15 cellular contexts compared by ENCODE assay signal in the genomic region with DNA sequence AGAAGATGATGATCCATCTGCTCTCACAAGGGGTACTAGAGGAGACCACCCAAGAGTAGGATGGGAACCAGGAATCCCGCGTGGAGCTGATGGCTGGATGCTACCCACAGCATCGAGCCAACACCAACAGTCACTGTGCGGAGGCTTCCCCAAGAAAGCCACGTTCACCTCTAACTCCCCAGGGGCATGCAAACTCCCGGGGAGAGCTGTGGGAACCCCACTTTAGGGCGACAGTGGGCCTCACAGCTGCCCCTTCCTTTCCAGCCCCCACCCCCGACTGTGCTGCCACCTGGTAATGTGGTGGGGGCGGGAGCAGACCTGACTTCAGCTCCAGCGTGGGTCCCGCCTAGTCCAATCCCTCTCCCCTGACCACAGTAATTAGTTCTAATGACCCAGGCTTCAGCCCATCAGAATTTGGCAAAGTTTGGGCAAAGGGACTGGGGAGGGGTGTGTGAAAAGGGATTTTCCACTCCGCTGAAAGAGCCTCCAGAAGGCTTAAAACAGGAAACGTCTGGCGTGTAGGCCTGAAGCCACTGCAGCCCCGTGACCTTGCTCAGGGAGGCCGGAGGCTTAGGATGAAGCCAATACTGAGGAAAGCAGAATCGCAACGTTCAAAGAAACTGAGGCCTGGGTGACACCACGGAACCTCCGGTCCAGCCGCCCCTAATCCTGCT. TPM values are rescaled to one million over a fixed set of nuclear protein-coding genes. Genes with fewer than 3 reads are reported as not detected.
A peak's percentile ranks its signal among the peaks of the same experiment; 100 is the strongest.
DNase-seq lines count a peak whose midpoint lies in the region; ATAC-seq and TF ChIP-seq lines count a peak whose summit lies in the region.
"Had no signal": no experiment of that assay in that cellular context is flagged by ENCODE, and none has a peak within 500 bp of the region (broad histone marks: within the 10 kb centered on the region; RNA-seq: fewer than 3 reads in every experiment).

No MANE protein-coding gene starts in this region.

- TF ChIP-seq EP300 in sigmoid colon (IDR thresholded peaks at IDR 0.05), result no peak

- CTCF ChIA-PET in naive thymus-derived CD4-positive, alpha-beta T cell (lab: Charles Lee), result no interaction called here

- H3K36me3 Mint-ChIP-seq in brain, result peaks cover 50% of the 10 kb centered on the region
- peaks cover 0 to 64% (median 18%) of the 10 kb centered on the region in 5 donors for H3K36me3 Mint-ChIP-seq in naive thymus-derived CD4-positive, alpha-beta T cell

- peak overlapping the region in 9 of 11 experiments; percentile 10 to 59 (median 38); a peak in 14 of 22 replicates for H3K9ac ChIP-seq in BLaER1 treated with 17β-estradiol and CSF1 and Interleukin-3, amounts not matched to agents 10 nM and 100 nM

- H4K20me1 ChIP-seq in BLaER1 treated with 17β-estradiol and CSF1 and Interleukin-3, amounts not matched to agents 10 nM and 100 nM, result no peaks in the 10 kb centered on the region

- H3K4me1 Mint-ChIP-seq in brain, result peaks cover 35% of the 10 kb centered on the region
- H3K4me1 Mint-ChIP-seq in naive thymus-derived CD4-positive, alpha-beta T cell, result peaks cover 0 to 7% (median 0%) of the 10 kb centered on the region in 7 donors

- no peaks in the 10 kb centered on the region for H3K9me3 ChIP-seq in BLaER1 treated with 17β-estradiol and CSF1 and Interleukin-3, amounts not matched to agents 10 nM and 100 nM (replicated peaks in 1 of 11)
- H3K9me3 ChIP-seq in sigmoid colon, result no peaks in the 10 kb centered on the region
- H3K9me3 ChIP-seq in naive thymus-derived CD4-positive, alpha-beta T cell (ENCODE audit: control insufficient read depth in 2 of 3, low read length in 3 of 3), result no peaks in the 10 kb centered on the region
- H3K9me3 ChIP-seq: HAP-1, SJSA1 had no signal

- H3K36me3 ChIP-seq in BLaER1 treated with 17β-estradiol and CSF1 and Interleukin-3, amounts not matched to agents 10 nM and 100 nM, result peaks cover 0 to 44% (median 15%) of the 10 kb centered on the region in 11 experiments; a peak in 19 of 22 replicates
- peaks cover 0 to 77% (median 21%) of the 10 kb centered on the region in 4 donors for H3K36me3 ChIP-seq in sigmoid colon
- H3K36me3 ChIP-seq in naive thymus-derived CD4-positive, alpha-beta T cell (ENCODE audit: control insufficient read depth in 2 of 3, insufficient read depth in 3 of 3, low read length in 3 of 3), result peaks cover 0 to 43% (median 0%) of the 10 kb centered on the region in 3 experiments

- no peaks in the 10 kb centered on the region for H3K9me3 Mint-ChIP-seq in brain
- no peaks in the 10 kb centered on the region for H3K9me3 Mint-ChIP-seq in naive thymus-derived CD4-positive, alpha-beta T cell
- H3K9me3 Mint-ChIP-seq: activated T-cell treated with anti-CD3 and anti-CD28 coated beads, Interleukin-2, amount 50 U/mL, for 72 hours had no signal

- POLR2A ChIA-PET in naive thymus-derived CD4-positive, alpha-beta T cell (lab: Charles Lee), result interaction anchor here (0.6 kb wide), 1 partner anchor 88 kb away, joined by 3 read pairs; no protein-coding TSS in a partner anchor

- no peak overlapping the region for H3K4me3 ChIP-seq in BLaER1 treated with 17β-estradiol and CSF1 and Interleukin-3, amounts not matched to agents 10 nM and 100 nM
- no peak overlapping the region for H3K4me3 ChIP-seq in sigmoid colon
- H3K4me3 ChIP-seq in naive thymus-derived CD4-positive, alpha-beta T cell (ENCODE audit: low read length), result no peak overlapping the region
- H3K4me3 ChIP-seq: HAP-1, SJSA1 had no signal

- peak overlapping the region; percentile 25 to 68 (median 55); a peak in 20 of 22 replicates for H3K27ac ChIP-seq in BLaER1 treated with 17β-estradiol and CSF1 and Interleukin-3, amounts not matched to agents 10 nM and 100 nM
- H3K27ac ChIP-seq in sigmoid colon, result peak overlapping the region; percentile 41 to 68 (median 55)
- no peak overlapping the region for H3K27ac ChIP-seq in naive thymus-derived CD4-positive, alpha-beta T cell (ENCODE audit: low read depth, low read length)
- H3K27ac ChIP-seq: SJSA1 had no signal

- no peak for DNase-seq in left colon
- DNase-seq in sigmoid colon, result no peak
- no peak for DNase-seq in NCI-H1048 (lab: John Stamatoyannopoulos, UW)
- no peak for DNase-seq in activated effector memory CD4-positive, alpha-beta T cell treated with Interleukin-2 at 50 U/mL for 16 hours
- no peak for DNase-seq in activated CD8-positive, alpha-beta memory T cell treated with anti-CD3 and anti-CD28 coated beads, Interleukin-2, amount 50 U/mL, for 48 hours
- no peak for DNase-seq in naive thymus-derived CD4-positive, alpha-beta T cell
- DNase-seq: activated CD4-positive, alpha-beta T cell treated with anti-CD3 and anti-CD28 coated beads for 1 hour; activated T-cell treated with anti-CD3 and anti-CD28 coated beads, Interleukin-2, amount 50 U/mL, for 72 hours; DMS79 treated with DMSO at 0.1 percent for 48 hours; IMR-90; NCI-H1694 treated with DMSO at 0.1 percent for 48 hours had no signal

- peak overlapping the region in 3 of 5 experiments; percentile 21 to 96 (median 68) for H3K27ac Mint-ChIP-seq in brain
- no peak overlapping the region for H3K27ac Mint-ChIP-seq in naive thymus-derived CD4-positive, alpha-beta T cell
- H3K27ac Mint-ChIP-seq: activated T-cell treated with anti-CD3 and anti-CD28 coated beads, Interleukin-2, amount 50 U/mL, for 72 hours had no signal

- H3K4me1 ChIP-seq in BLaER1 treated with 17β-estradiol and CSF1 and Interleukin-3, amounts not matched to agents 10 nM and 100 nM, result peaks cover 22 to 40% (median 33%) of the 10 kb centered on the region in 10 experiments
- no peaks in the 10 kb centered on the region for H3K4me1 ChIP-seq in sigmoid colon
- H3K4me1 ChIP-seq in naive thymus-derived CD4-positive, alpha-beta T cell (ENCODE audit: control insufficient read depth in 2 of 2, insufficient read depth in 2 of 2, low read length in 2 of 2), result no peaks in the 10 kb centered on the region
- H3K4me1 ChIP-seq: HAP-1, SJSA1 had no signal

- WGBS in sigmoid colon, 2 donors, result 70 to 78% methylated on average over 21 of the region's 21 CpGs

- TF ChIP-seq CTCF in brain (conservative IDR thresholded peaks at IDR 0.05) (no peak), sigmoid colon (IDR thresholded peaks at IDR 0.05) (no peak)

- ATAC-seq in left colon, result peak; percentile 9
- no peak for ATAC-seq in naive thymus-derived CD4-positive, alpha-beta T cell
- ATAC-seq: activated T-cell treated with anti-CD3 and anti-CD28 coated beads, Interleukin-2, amount 50 U/mL, for 72 hours had no signal

- intact Hi-C loops in left colon (cut with DNase I, micrococcal nuclease), result no loop called here
- intact Hi-C loops in sigmoid colon (cut with DNase I), result no loop called here
- intact Hi-C loops in naive thymus-derived CD4-positive, alpha-beta T cell (cut with micrococcal nuclease), result no loop called here

- peak overlapping the region; percentile 61 to 92 (median 80) for H3K4me2 ChIP-seq in BLaER1 treated with 17β-estradiol and CSF1 and Interleukin-3, amounts not matched to agents 10 nM and 100 nM

- no peaks in the 10 kb centered on the region for H3K27me3 Mint-ChIP-seq in brain
- H3K27me3 Mint-ChIP-seq in naive thymus-derived CD4-positive, alpha-beta T cell, result no peaks in the 10 kb centered on the region

- H3K4me3 Mint-ChIP-seq in brain, result no peak overlapping the region
- no peak overlapping the region for H3K4me3 Mint-ChIP-seq in naive thymus-derived CD4-positive, alpha-beta T cell
- H3K4me3 Mint-ChIP-seq: activated T-cell treated with anti-CD3 and anti-CD28 coated beads, Interleukin-2, amount 50 U/mL, for 72 hours had no signal

- TF ChIP-seq POLR2A in sigmoid colon (IDR thresholded peaks at IDR 0.05), result no peak

- H3K27me3 ChIP-seq in BLaER1 treated with 17β-estradiol and CSF1 and Interleukin-3, amounts not matched to agents 10 nM and 100 nM, result no peaks in the 10 kb centered on the region
- no peaks in the 10 kb centered on the region for H3K27me3 ChIP-seq in sigmoid colon
- H3K27me3 ChIP-seq in naive thymus-derived CD4-positive, alpha-beta T cell (ENCODE audit: control insufficient read depth in 2 of 2, insufficient read depth in 2 of 2, low read length in 2 of 2), result no peaks in the 10 kb centered on the region
- H3K27me3 ChIP-seq: SJSA1 had no signal

RNA-seq across cellular contexts. Expression of a gene that starts 20.3 kb away (rescaled TPM):
- polyA plus RNA-seq in brain (ENCODE audit: insufficient read depth, low read depth, low replicate concordance) (13.7 TPM), sigmoid colon (10 to 100 TPM; 26.5 to 52.0 (median 48.0) TPM)
- total RNA-seq in left colon (10 to 100 TPM; 50.7 to 56.3 TPM), sigmoid colon (10 to 100 TPM; 13.2 to 23.5 (median 17.1) TPM)
- total RNA-seq in naive thymus-derived CD4-positive, alpha-beta T cell, result 10 to 100 TPM in 4 of 5 experiments, 1 to 10 TPM in 1; 8.0 to 18.3 (median 10.2) TPM
- 10 to 100 TPM; 22.8 to 23.4 TPM for polyA plus RNA-seq in naive thymus-derived CD4-positive, alpha-beta T cell

RNA-seq across cellular contexts. Expression of a gene that starts 38.6 kb away (rescaled TPM):
- polyA plus RNA-seq in brain (ENCODE audit: insufficient read depth, low read depth, low replicate concordance) (14.4 TPM), sigmoid colon (10 to 100 TPM in 1 of 3 donors, 1 to 10 TPM in 2; 3.5 to 12.7 (median 4.8) TPM)
- total RNA-seq in left colon (10 to 100 TPM; 43.1 to 53.2 TPM), sigmoid colon (10 to 100 TPM; 56.6 to 66.7 (median 58.8) TPM)
- 10 to 100 TPM; 55.0 to 86.5 (median 62.1) TPM for total RNA-seq in naive thymus-derived CD4-positive, alpha-beta T cell
- 10 to 100 TPM; 14.7 to 18.1 TPM for polyA plus RNA-seq in naive thymus-derived CD4-positive, alpha-beta T cell

Comparison
In these comparisons a context has a peak if more than half of its experiments do, and no peak if none do; other contexts are left out.
1. H3K27ac Mint-ChIP-seq: peak in brain (3 of 5); none in naive thymus-derived CD4-positive, alpha-beta T cell (0 of 9).